In the genomic region with DNA sequence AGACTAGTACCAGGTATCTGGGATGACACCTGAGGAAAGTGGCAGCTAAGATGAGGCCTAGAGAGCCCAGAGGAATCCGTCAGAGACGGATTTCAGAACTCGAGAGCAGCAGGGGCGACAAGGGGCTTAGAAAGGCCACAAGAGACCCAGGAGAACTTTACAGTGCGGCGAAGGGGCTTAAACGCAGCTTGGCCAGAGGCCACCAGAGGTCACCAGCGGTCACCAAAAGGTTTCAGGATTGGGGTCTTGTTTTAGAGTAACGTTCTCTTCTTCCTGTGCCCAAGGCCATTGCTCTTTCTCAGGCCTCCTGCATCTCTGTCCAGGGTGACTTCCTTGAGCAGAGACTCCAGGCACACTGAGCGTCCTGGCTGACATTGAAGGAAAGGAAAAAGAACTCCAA, we compare ENCODE assay signal across 10 cellular contexts. TPM values are rescaled to one million over a fixed set of nuclear protein-coding genes. Genes with fewer than 3 reads are reported as not detected.
A peak's percentile ranks its signal among the peaks of the same experiment; 100 is the strongest.
DNase-seq lines count a peak whose midpoint lies in the region; ATAC-seq and TF ChIP-seq lines count a peak whose summit lies in the region.
"Had no signal": no experiment of that assay in that cellular context is flagged by ENCODE, and none has a peak within 500 bp of the region (broad histone marks: within the 10 kb centered on the region; RNA-seq: fewer than 3 reads in every experiment).

No MANE protein-coding gene starts in this region.

- in situ Hi-C loops in gastrocnemius medialis (cut with MboI; ENCODE audit: low sequenced_read_pairs in 4 of 4) = no loop called here

- no peak overlapping the region for H3K4me3 ChIP-seq in CD4-positive, alpha-beta memory T cell (ENCODE audit: low read length in 2 of 2)
- H3K4me3 ChIP-seq in OCI-LY1 (ENCODE audit: low read depth, low read length, poor library complexity, severe bottlenecking) (no peak overlapping the region), gastrocnemius medialis (no peak overlapping the region)

- peak; percentile 42 for TF ChIP-seq CTCF in GM10266 (IDR thresholded peaks at IDR 0.05; ENCODE audit: control insufficient read depth, insufficient read depth, low read depth, missing control alignments)
- TF ChIP-seq CTCF in OCI-LY1 (IDR thresholded peaks at IDR 0.05; ENCODE audit: low read length) = peak; percentile 67
- no peak for TF ChIP-seq CTCF in gastrocnemius medialis (IDR thresholded peaks at IDR 0.05 in 4 of 5, conservative IDR thresholded peaks at IDR 0.05 in 1 of 5)

- no peaks in the 10 kb centered on the region for H3F3A ChIP-seq in OCI-LY1 (ENCODE audit: insufficient read depth, low read length)

- CTCF ChIA-PET in CD4-positive, alpha-beta memory T cell (lab: Charles Lee; ENCODE audit: partially characterized antibody) = no interaction called here

- H3K79me2 ChIP-seq in OCI-LY1 (ENCODE audit: insufficient read depth, low read length) = no peaks in the 10 kb centered on the region

- TF ChIP-seq POLR2A in erythroblast (IDR thresholded peaks at IDR 0.05; ENCODE audit: low read length) = no peak
- TF ChIP-seq POLR2A in gastrocnemius medialis (IDR thresholded peaks at IDR 0.05) = no peak

- H3K9ac ChIP-seq in OCI-LY1 (ENCODE audit: low read length) = peak overlapping the region; percentile 19; the same call in 1 of the 2 replicates

- H3K36me3 ChIP-seq in CD4-positive, alpha-beta memory T cell (ENCODE audit: insufficient read depth, low read length) = no peaks in the 10 kb centered on the region
- H3K36me3 ChIP-seq in OCI-LY1 (ENCODE audit: insufficient read depth, low read length) (no peaks in the 10 kb centered on the region), gastrocnemius medialis (no peaks in the 10 kb centered on the region)

- H3K9me2 ChIP-seq in OCI-LY1 (ENCODE audit: low read depth, low read length) = no peaks in the 10 kb centered on the region

- no peak overlapping the region for H2AFZ ChIP-seq in OCI-LY1 (ENCODE audit: low read length)

- H3K4me1 ChIP-seq in CD4-positive, alpha-beta memory T cell (ENCODE audit: insufficient read depth, low read length) = peaks cover 25% of the 10 kb centered on the region
- H3K4me1 ChIP-seq in OCI-LY1 (ENCODE audit: insufficient read depth, low read length, severe bottlenecking) = peaks cover 34% of the 10 kb centered on the region
- H3K4me1 ChIP-seq in gastrocnemius medialis = peaks cover 24 to 29% of the 10 kb centered on the region in 2 donors

- H3K4me1 Mint-ChIP-seq in CD4-positive, alpha-beta memory T cell = peaks cover 0 to 1% (median 0%) of the 10 kb centered on the region in 4 donors

- H3K9me3 ChIP-seq in CD4-positive, alpha-beta memory T cell (ENCODE audit: control insufficient read depth in 1 of 2, low read length in 2 of 2) = no peaks in the 10 kb centered on the region
- H3K9me3 ChIP-seq in OCI-LY1 (ENCODE audit: low read length) (no peaks in the 10 kb centered on the region), gastrocnemius medialis (no peaks in the 10 kb centered on the region)

- H3K27me3 Mint-ChIP-seq in CD4-positive, alpha-beta memory T cell = no peaks in the 10 kb centered on the region

- H3K27ac Mint-ChIP-seq in CD4-positive, alpha-beta memory T cell = peak overlapping the region in 4 of 7 donors; percentile 14 to 87 (median 40)

- POLR2A ChIA-PET in CD4-positive, alpha-beta memory T cell (lab: Charles Lee; ENCODE audit: partially characterized antibody) = interaction anchor here (0.8 kb wide), 1 partner anchor 18 kb away, joined by 3 read pairs; no protein-coding TSS in a partner anchor

- no peaks in the 10 kb centered on the region for H3K36me3 Mint-ChIP-seq in CD4-positive, alpha-beta memory T cell

- H4K20me1 ChIP-seq in OCI-LY1 (ENCODE audit: insufficient read depth, low read length) = no peaks in the 10 kb centered on the region

- peak overlapping the region; percentile 71; the same call in 1 of the 2 replicates for H3K4me2 ChIP-seq in OCI-LY1 (ENCODE audit: low read length)

- no peak for DNase-seq in CD4-positive, alpha-beta memory T cell
- DNase-seq in GM10266 (ENCODE audit: extremely low spot score) (no peak), erythroblast (lab: John Stamatoyannopoulos, UW) (peak; percentile 41 to 46), NCI-H774 (lab: John Stamatoyannopoulos, UW) (no peak), gastrocnemius medialis (no peak)
- DNase-seq: GOT3 had no signal

- H3K27ac ChIP-seq in CD4-positive, alpha-beta memory T cell (ENCODE audit: low read depth, low read length) = no peak overlapping the region
- no peak overlapping the region for H3K27ac ChIP-seq in OCI-LY1 (ENCODE audit: low read depth, low read length, poor library complexity, severe bottlenecking)
- no peak overlapping the region for H3K27ac ChIP-seq in gastrocnemius medialis

- H3K27me3 ChIP-seq in CD4-positive, alpha-beta memory T cell (ENCODE audit: insufficient read depth, low read length) = no peaks in the 10 kb centered on the region
- H3K27me3 ChIP-seq in OCI-LY1 (ENCODE audit: insufficient read depth, low read length) (no peaks in the 10 kb centered on the region), gastrocnemius medialis (no peaks in the 10 kb centered on the region)

- no peak overlapping the region for H3K4me3 Mint-ChIP-seq in CD4-positive, alpha-beta memory T cell

- H3K9me3 Mint-ChIP-seq in CD4-positive, alpha-beta memory T cell = no peaks in the 10 kb centered on the region

- no peak for ATAC-seq in HG02970 (IDR thresholded peaks at IDR 0.05; ENCODE audit: low FRiP score, unreplicated experiment)
- no peak for ATAC-seq in gastrocnemius medialis
- no peak for ATAC-seq in GM21526 (IDR thresholded peaks at IDR 0.05; ENCODE audit: low FRiP score, unreplicated experiment)
- ATAC-seq: left lobe of liver had no signal

- intact Hi-C loops in CD4-positive, alpha-beta memory T cell (cut with micrococcal nuclease) = loop anchor here (5.0 kb wide), 1 partner anchor 147 kb away; a partner anchor contains a TSS
- intact Hi-C loops in gastrocnemius medialis (cut with DNase I; ENCODE audit: low total_unique reads) = loop anchor here (5.0 to 10.0 kb wide), 2 partner anchors 324 to 802 kb away; a partner anchor contains a TSS

RNA-seq across cellular contexts. Expression of a gene that starts 2.2 kb away (rescaled TPM):
- 1 to 10 TPM; 5.0 to 5.3 TPM for total RNA-seq in CD4-positive, alpha-beta memory T cell
- 1 to 10 TPM in 1 of 2 donors, under 1 TPM in 1; 0.36 to 3.5 TPM for polyA plus RNA-seq in CD4-positive, alpha-beta memory T cell
- total RNA-seq in gastrocnemius medialis = 1 to 10 TPM; 1.1 to 2.4 (median 1.8) TPM

RNA-seq across cellular contexts. Expression of a gene that starts 23.8 kb away (rescaled TPM):
- 10 to 100 TPM; 72.3 to 76.6 TPM for total RNA-seq in CD4-positive, alpha-beta memory T cell
- 10 to 100 TPM; 59.3 to 73.9 TPM for polyA plus RNA-seq in CD4-positive, alpha-beta memory T cell
- 10 to 100 TPM; 27.1 to 38.2 (median 32.4) TPM for total RNA-seq in gastrocnemius medialis

RNA-seq across cellular contexts. Expression of a gene that starts 24.3 kb away (rescaled TPM):
- 10 to 100 TPM; 15.8 to 19.0 TPM for total RNA-seq in CD4-positive, alpha-beta memory T cell
- polyA plus RNA-seq in CD4-positive, alpha-beta memory T cell = 10 to 100 TPM; 44.7 to 47.9 TPM
- total RNA-seq in gastrocnemius medialis = 10 to 100 TPM in 1 of 4 donors, 1 to 10 TPM in 2, not detected in 1; 4.5 to 12.5 (median 9.0) TPM

RNA-seq across cellular contexts. Expression of a gene that starts 33.6 kb away (rescaled TPM):
- 1 to 10 TPM; 1.7 to 2.0 TPM for total RNA-seq in CD4-positive, alpha-beta memory T cell
- polyA plus RNA-seq in CD4-positive, alpha-beta memory T cell = 1 to 10 TPM in 1 of 2 donors, under 1 TPM in 1; 0.46 to 1.2 TPM
- total RNA-seq in gastrocnemius medialis = under 1 TPM in 3 of 4 donors, not detected in 1; 0.07 to 0.87 (median 0.36) TPM

RNA-seq across cellular contexts. Expression of a gene that starts 50.2 kb away (rescaled TPM):
- 10 to 100 TPM in 1 of 2 experiments, 1 to 10 TPM in 1; 9.5 to 10.2 TPM for total RNA-seq in CD4-positive, alpha-beta memory T cell
- under 1 TPM; 0.63 to 0.94 TPM for polyA plus RNA-seq in CD4-positive, alpha-beta memory T cell
- total RNA-seq in gastrocnemius medialis = 1 to 10 TPM in 2 of 4 donors, under 1 TPM in 2; 0.78 to 2.1 (median 1.2) TPM

Comparison
In these comparisons a context has a peak if more than half of its experiments do, and no peak if none do; other contexts are left out.
1. DNase-seq: peak in erythroblast (2 of 2); none in CD4-positive, alpha-beta memory T cell (0 of 5), GM10266 (single experiment), NCI-H774 (single experiment) and gastrocnemius medialis (0 of 2).
2. CTCF ChIP-seq: peak in GM10266 (single experiment) and OCI-LY1 (single experiment); none in gastrocnemius medialis (0 of 5).